ENCODE assay signal across 9 cellular contexts in genomic region chr3:179196098-179196497, GRCh38. TPM values are rescaled to one million over a fixed set of nuclear protein-coding genes. Genes with fewer than 3 reads are reported as not detected.
DNase-seq lines count a peak whose midpoint lies in the region; ATAC-seq and TF ChIP-seq lines count a peak whose summit lies in the region.
"Had no signal": no experiment of that assay in that cellular context is flagged by ENCODE, and none has a peak within 500 bp of the region (broad histone marks: within the 10 kb centered on the region; RNA-seq: fewer than 3 reads in every experiment).

No MANE protein-coding gene starts in this region.

- CTCF ChIA-PET in Caco-2 (lab: Charles Lee), result no interaction called here

- DNase-seq in AG20443 (ENCODE audit: low spot score) (peak; percentile 61), GM19238 (ENCODE audit: insufficient read length, low spot score) (peak; percentile 25), amniotic epithelial cell (ENCODE audit: low read depth) (peak; percentile 82), spleen (no peak), inferior parietal cortex (ENCODE audit: extremely low spot score) (no peak), NCI-H1092 treated with DMSO at 0.1 percent for 48 hours (lab: John Stamatoyannopoulos, UW) (no peak), Caco-2 (no peak)

- H3K4me3 Mint-ChIP-seq in Caco-2 (ENCODE audit: unreplicated experiment), result no peak overlapping the region

- H3K9me3 ChIP-seq in spleen (no peaks in the 10 kb centered on the region), Caco-2 (no peaks in the 10 kb centered on the region)

- 9 to 29% (median 14%) methylated on average over 1 of the region's 1 CpG for WGBS in spleen, 5 donors

- H3K9me3 Mint-ChIP-seq in Caco-2 (ENCODE audit: unreplicated experiment), result no peaks in the 10 kb centered on the region

- H3K36me3 ChIP-seq in spleen (peaks cover 0 to 25% (median 12%) of the 10 kb centered on the region in 6 donors), Caco-2 (ENCODE audit: control insufficient read depth, insufficient read depth, low read length) (no peaks in the 10 kb centered on the region)

- no peaks in the 10 kb centered on the region for H3K27me3 Mint-ChIP-seq in Caco-2 (ENCODE audit: insufficient read depth, unreplicated experiment)

- intact Hi-C loops in spleen (cut with DNase I; ENCODE audit: low total_unique reads) (no loop called here), Caco-2 (cut with micrococcal nuclease; ENCODE audit: unreplicated experiment) (no loop called here)

- H3K4me1 ChIP-seq in spleen (peaks cover 0 to 61% (median 35%) of the 10 kb centered on the region in 6 donors), Caco-2 (peaks cover 14% of the 10 kb centered on the region)

- H3K27ac Mint-ChIP-seq in Caco-2 (ENCODE audit: unreplicated experiment), result no peak overlapping the region

- H3K4me3 ChIP-seq in spleen, result no peak overlapping the region
- no peak overlapping the region for H3K4me3 ChIP-seq in Caco-2 (ENCODE audit: low read depth, low read length)

- peak overlapping the region in 5 of 8 donors; percentile 3 to 23 (median 12) for H3K27ac ChIP-seq in spleen
- H3K27ac ChIP-seq: HL-60 had no signal

- TF ChIP-seq CTCF in spleen (IDR thresholded peaks at IDR 0.05 in 8 of 11, conservative IDR thresholded peaks at IDR 0.05 in 3 of 11) (no peak), Caco-2 (IDR thresholded peaks at IDR 0.05; ENCODE audit: insufficient read depth in 1 of 2, low read depth in 1 of 2, low read length in 1 of 2, severe bottlenecking in 1 of 2, unreplicated experiment in 1 of 2) (no peak)

- no TSS peak for BruUV-seq in Caco-2 (replicated peaks; lab: Mats Ljungman, UMichigan)

- no peak for TF ChIP-seq POLR2A in spleen (IDR thresholded peaks at IDR 0.05)

- peaks cover 7% of the 10 kb centered on the region for H3K36me3 Mint-ChIP-seq in Caco-2 (ENCODE audit: insufficient read depth, unreplicated experiment)

- ATAC-seq in HG03108 (IDR thresholded peaks at IDR 0.05; ENCODE audit: unreplicated experiment), result peak; percentile 86

- H3K4me1 Mint-ChIP-seq in Caco-2 (ENCODE audit: low read depth, unreplicated experiment), result peaks cover 13% of the 10 kb centered on the region

- POLR2A ChIA-PET in Caco-2 (lab: Charles Lee), result no interaction called here

- H3K27me3 ChIP-seq in spleen (replicated peaks in 1 of 7) (no peaks in the 10 kb centered on the region), Caco-2 (replicated peaks; ENCODE audit: control insufficient read depth, insufficient read depth, low read length) (no peaks in the 10 kb centered on the region)

RNA-seq across cellular contexts. Expression of gene PIK3CA, which starts 47.9 kb away (rescaled TPM):
- total RNA-seq in spleen (10 to 100 TPM; 28.3 to 40.2 (median 32.0) TPM), Caco-2 (2022) (8.4 and 10.6 TPM in 2 replicates)
- 1 to 10 TPM; 4.9 to 6.2 (median 5.5) TPM for polyA plus RNA-seq in spleen

RNA-seq across cellular contexts. Expression of gene KCNMB3, which starts 54.8 kb away (rescaled TPM):
- total RNA-seq in spleen (10 to 100 TPM in 1 of 7 donors, 1 to 10 TPM in 6; 4.6 to 10.5 (median 6.7) TPM), Caco-2 (2022) (6.7 and 6.9 TPM in 2 replicates)
- polyA plus RNA-seq in spleen, result 1 to 10 TPM; 4.5 to 7.3 (median 7.2) TPM

Comparison
In these comparisons a context has a peak if more than half of its experiments do, and no peak if none do; other contexts are left out.
1. DNase-seq: peak in AG20443 (single experiment), GM19238 (single experiment) and amniotic epithelial cell (single experiment); none in spleen (single experiment), inferior parietal cortex (single experiment), NCI-H1092 treated with DMSO at 0.1 percent for 48 hours (single experiment) and Caco-2 (0 of 2).